1 cellular context compared by ENCODE assay signal in genomic region chr14:34098045-34098984, GRCh38.
TF ChIP-seq lines count a peak whose summit lies in the region.

No MANE protein-coding gene starts in this region.

TF ChIP-seq in HepG2, 621 proteins besides CTCF, POLR2A, EP300 and RAD21 (continued from another document):
- 0 out of 2 replicates have a peak, but pooled peaks have one; percentile 58 for TF ChIP-seq ZBTB46 (CRISPR knock-in tag; IDR thresholded peaks at IDR 0.05; ENCODE audit: borderline replicate concordance)
- TF ChIP-seq NR3C1 (CRISPR knock-in tag; IDR thresholded peaks at IDR 0.05) = no peak
- TF ChIP-seq THYN1 (CRISPR knock-in tag; IDR thresholded peaks at IDR 0.05; ENCODE audit: borderline replicate concordance, low read depth) = no peak
- TF ChIP-seq STAT5B (CRISPR knock-in tag; IDR thresholded peaks at IDR 0.05) = no peak
- no peak for TF ChIP-seq PRDM15 (CRISPR knock-in tag; IDR thresholded peaks at IDR 0.05)
- 0 out of 2 replicates have a peak, but pooled peaks have one; percentile 46 for TF ChIP-seq MIXL1 (CRISPR knock-in tag; IDR thresholded peaks at IDR 0.05)
TF ChIP-seq in HepG2: peak in this region for 110.
